In genomic region chr10:119375574-119376265, GRCh38 we compare ENCODE assay signal across 15 cellular contexts.
DNase-seq lines count a peak whose midpoint lies in the region; ATAC-seq and TF ChIP-seq lines count a peak whose summit lies in the region.
"Had no signal": no experiment of that assay in that cellular context is flagged by ENCODE, and none has a peak within 500 bp of the region (broad histone marks: within the 10 kb centered on the region; RNA-seq: fewer than 3 reads in every experiment).

No MANE protein-coding gene starts in this region.

- H3K36me3 Mint-ChIP-seq in CD8-positive, alpha-beta T cell: peaks cover 11% of the 10 kb centered on the region
- peaks cover 6% of the 10 kb centered on the region for H3K36me3 Mint-ChIP-seq in osteocyte (ENCODE audit: unreplicated experiment)
- peaks cover 0 to 25% (median 5%) of the 10 kb centered on the region in 5 donors for H3K36me3 Mint-ChIP-seq in naive thymus-derived CD4-positive, alpha-beta T cell

- H3K4me3 ChIP-seq in CD8-positive, alpha-beta T cell (ENCODE audit: low read depth, low read length): no peak overlapping the region
- H3K4me3 ChIP-seq in Peyer's patch (no peak overlapping the region), foreskin fibroblast (ENCODE audit: low read depth in 1 of 2, low read length in 2 of 2) (no peak overlapping the region)
- no peak overlapping the region for H3K4me3 ChIP-seq in naive thymus-derived CD4-positive, alpha-beta T cell (ENCODE audit: low read length)
- H3K4me3 ChIP-seq: coronary artery, GM12878, tibial artery had no signal

- DNase-seq in CD8-positive, alpha-beta T cell: no peak
- DNase-seq in Peyer's patch (peak in 2 of 3 donors; percentile 49 to 61), foreskin fibroblast (peak; percentile 45 to 77), osteocyte (ENCODE audit: extremely low spot score, unreplicated experiment) (no peak), NCI-H1694 treated with DMSO at 0.1 percent for 48 hours (lab: John Stamatoyannopoulos, UW) (no peak), DMS53 (lab: John Stamatoyannopoulos, UW) (no peak)
- no peak for DNase-seq in naive thymus-derived CD4-positive, alpha-beta T cell
- DNase-seq in stimulated activated naive CD4-positive, alpha-beta T cell (lab: John Stamatoyannopoulos, UW): no peak
- DNase-seq: CD8-positive, alpha-beta memory T cell; NCI-H1930; stimulated activated CD4-positive, alpha-beta T cell treated with anti-CD3 and anti-CD28 coated beads, Interleukin-4, amount 100 ng/mL, for 1 hour; tibial artery had no signal

- no peaks in the 10 kb centered on the region for H3K36me3 ChIP-seq in CD8-positive, alpha-beta T cell (ENCODE audit: insufficient read depth, low read length)
- H3K36me3 ChIP-seq in Peyer's patch: no peaks in the 10 kb centered on the region
- peaks cover 0 to 6% (median 0%) of the 10 kb centered on the region in 3 experiments for H3K36me3 ChIP-seq in naive thymus-derived CD4-positive, alpha-beta T cell (ENCODE audit: control insufficient read depth in 2 of 3, insufficient read depth in 3 of 3, low read length in 3 of 3)

- no peak for TF ChIP-seq CTCF in CD8-positive, alpha-beta T cell (IDR thresholded peaks at IDR 0.05)
- TF ChIP-seq CTCF in Peyer's patch (IDR thresholded peaks at IDR 0.05): no peak
- TF ChIP-seq CTCF in foreskin fibroblast (IDR thresholded peaks at IDR 0.05; ENCODE audit: low read depth, low read length): no peak
- TF ChIP-seq CTCF in osteocyte (IDR thresholded peaks at IDR 0.05): no peak

- H3K27me3 Mint-ChIP-seq in CD8-positive, alpha-beta T cell (ENCODE audit: low read depth): no peaks in the 10 kb centered on the region
- no peaks in the 10 kb centered on the region for H3K27me3 Mint-ChIP-seq in osteocyte (ENCODE audit: unreplicated experiment)
- no peaks in the 10 kb centered on the region for H3K27me3 Mint-ChIP-seq in naive thymus-derived CD4-positive, alpha-beta T cell
- H3K27me3 Mint-ChIP-seq: CD8-positive, alpha-beta memory T cell had no signal

- no peaks in the 10 kb centered on the region for H3K9me3 ChIP-seq in CD8-positive, alpha-beta T cell (ENCODE audit: low read length)
- H3K9me3 ChIP-seq in Peyer's patch: no peaks in the 10 kb centered on the region
- H3K9me3 ChIP-seq in naive thymus-derived CD4-positive, alpha-beta T cell (ENCODE audit: control insufficient read depth in 2 of 3, low read length in 3 of 3): no peaks in the 10 kb centered on the region
- H3K9me3 ChIP-seq: tibial artery had no signal

- peak overlapping the region; percentile 64 for H3K27ac Mint-ChIP-seq in CD8-positive, alpha-beta T cell
- H3K27ac Mint-ChIP-seq in osteocyte (ENCODE audit: unreplicated experiment): peak overlapping the region; percentile 43
- H3K27ac Mint-ChIP-seq in naive thymus-derived CD4-positive, alpha-beta T cell: peak overlapping the region in 4 of 9 donors; percentile 1 to 70 (median 30)
- H3K27ac Mint-ChIP-seq: activated T-helper 1 cell treated with anti-CD3 and anti-CD28 coated beads, Interleukin-12 subunit alpha, Interleukin-12 subunit beta, Interleukin-2, Interleukin-4 antibody, amounts not matched to agents 30 ng/mL and 10 ng/mL and 1 ng/mL, durations not matched to agents 14 hours and 24 hours and 36 hours had no signal

- no peak for TF ChIP-seq POLR2A in Peyer's patch (IDR thresholded peaks at IDR 0.05)

- intact Hi-C loops in CD8-positive, alpha-beta T cell (cut with DNase I, micrococcal nuclease): no loop called here
- intact Hi-C loops in naive thymus-derived CD4-positive, alpha-beta T cell (cut with micrococcal nuclease): no loop called here

- H3K9me3 Mint-ChIP-seq in CD8-positive, alpha-beta T cell: no peaks in the 10 kb centered on the region
- no peaks in the 10 kb centered on the region for H3K9me3 Mint-ChIP-seq in osteocyte (ENCODE audit: unreplicated experiment)
- no peaks in the 10 kb centered on the region for H3K9me3 Mint-ChIP-seq in naive thymus-derived CD4-positive, alpha-beta T cell
- H3K9me3 Mint-ChIP-seq: activated T-helper 1 cell treated with anti-CD3 and anti-CD28 coated beads, Interleukin-12 subunit alpha, Interleukin-12 subunit beta, Interleukin-2, Interleukin-4 antibody, amounts not matched to agents 30 ng/mL and 10 ng/mL and 1 ng/mL, durations not matched to agents 14 hours and 24 hours and 36 hours; CD8-positive, alpha-beta memory T cell had no signal

- H3K4me3 Mint-ChIP-seq in CD8-positive, alpha-beta T cell: no peak overlapping the region
- no peak overlapping the region for H3K4me3 Mint-ChIP-seq in osteocyte (ENCODE audit: unreplicated experiment)
- H3K4me3 Mint-ChIP-seq in naive thymus-derived CD4-positive, alpha-beta T cell: peak overlapping the region in 2 of 10 donors; percentile 3 to 35
- H3K4me3 Mint-ChIP-seq: activated T-helper 1 cell treated with anti-CD3 and anti-CD28 coated beads, Interleukin-12 subunit alpha, Interleukin-12 subunit beta, Interleukin-2, Interleukin-4 antibody, amounts not matched to agents 30 ng/mL and 10 ng/mL and 1 ng/mL, durations not matched to agents 14 hours and 24 hours and 36 hours; CD8-positive, alpha-beta memory T cell had no signal

- no peak overlapping the region for H3K27ac ChIP-seq in CD8-positive, alpha-beta T cell (ENCODE audit: low read depth, low read length)
- peak overlapping the region in 2 of 4 donors; percentile 63 to 67 for H3K27ac ChIP-seq in Peyer's patch
- H3K27ac ChIP-seq in naive thymus-derived CD4-positive, alpha-beta T cell (ENCODE audit: low read depth, low read length): no peak overlapping the region
- H3K27ac ChIP-seq: tibial artery had no signal

- H3K4me1 ChIP-seq in CD8-positive, alpha-beta T cell (ENCODE audit: insufficient read depth, low read length): no peaks in the 10 kb centered on the region
- peaks cover 0 to 7% (median 2%) of the 10 kb centered on the region in 4 donors for H3K4me1 ChIP-seq in Peyer's patch
- peaks cover 0 to 7% of the 10 kb centered on the region in 2 donors for H3K4me1 ChIP-seq in naive thymus-derived CD4-positive, alpha-beta T cell (ENCODE audit: control insufficient read depth in 2 of 2, insufficient read depth in 2 of 2, low read length in 2 of 2)

- H3K4me1 Mint-ChIP-seq in CD8-positive, alpha-beta T cell (ENCODE audit: low read depth): peaks cover 11% of the 10 kb centered on the region
- peaks cover 31% of the 10 kb centered on the region for H3K4me1 Mint-ChIP-seq in osteocyte (ENCODE audit: unreplicated experiment)
- H3K4me1 Mint-ChIP-seq in naive thymus-derived CD4-positive, alpha-beta T cell: peaks cover 8 to 45% (median 36%) of the 10 kb centered on the region in 7 donors

- CTCF ChIA-PET in CD8-positive, alpha-beta T cell (lab: Charles Lee): interaction anchor here (0.8 kb wide), 1 partner anchor 14 kb away, joined by 3 read pairs; no protein-coding TSS in a partner anchor
- CTCF ChIA-PET in naive thymus-derived CD4-positive, alpha-beta T cell (lab: Charles Lee): no interaction called here

- ATAC-seq in CD8-positive, alpha-beta T cell: no peak
- no peak for ATAC-seq in naive thymus-derived CD4-positive, alpha-beta T cell
- ATAC-seq: GM12878 had no signal

- POLR2A ChIA-PET in CD8-positive, alpha-beta T cell (lab: Charles Lee): no interaction called here
- POLR2A ChIA-PET in naive thymus-derived CD4-positive, alpha-beta T cell (lab: Charles Lee): no interaction called here

- H3K27me3 ChIP-seq in CD8-positive, alpha-beta T cell (ENCODE audit: insufficient read depth, low read length): no peaks in the 10 kb centered on the region
- no peaks in the 10 kb centered on the region for H3K27me3 ChIP-seq in Peyer's patch
- no peaks in the 10 kb centered on the region for H3K27me3 ChIP-seq in naive thymus-derived CD4-positive, alpha-beta T cell (ENCODE audit: control insufficient read depth in 2 of 2, insufficient read depth in 2 of 2, low read length in 2 of 2)
- H3K27me3 ChIP-seq: tibial artery had no signal

Comparison
In these comparisons a context has a peak if more than half of its experiments do, and no peak if none do; other contexts are left out.
1. DNase-seq: peak in Peyer's patch (2 of 3) and foreskin fibroblast (2 of 2); none in CD8-positive, alpha-beta T cell (0 of 7), osteocyte (single experiment), naive thymus-derived CD4-positive, alpha-beta T cell (0 of 9), NCI-H1694 treated with DMSO at 0.1 percent for 48 hours (single experiment), DMS53 (single experiment) and stimulated activated naive CD4-positive, alpha-beta T cell (0 of 6).